ENCODE assay signal across 9 cellular contexts in genomic region chr1:202618387-202619022, GRCh38.
DNase-seq lines count a peak whose midpoint lies in the region; ATAC-seq, FAIRE-seq and TF ChIP-seq lines count a peak whose summit lies in the region.
"Had no signal": no experiment of that assay in that cellular context is flagged by ENCODE, and none has a peak within 500 bp of the region (broad histone marks: within the 10 kb centered on the region; RNA-seq: fewer than 3 reads in every experiment).

No MANE protein-coding gene starts in this region.

- dilution Hi-C loops in endothelial cell of umbilical vein (cut with MboI; ENCODE audit: extremely low pct_ligation_motif_present, low sequenced_read_pairs), result no loop called here

- CTCF ChIA-PET in endothelial cell of umbilical vein (lab: Charles Lee), result interaction anchor here (0.8 to 1.4 kb wide), 2 partner anchors 101 to 154 kb away, joined by 4 read pairs; no protein-coding TSS in a partner anchor
- CTCF ChIA-PET in A673 (lab: Charles Lee), result no interaction called here

- ATAC-seq in activated naive CD8-positive, alpha-beta T cell treated with anti-CD3 and anti-CD28 coated beads, Interleukin-2, amount 10 ng/mL, durations not matched to agents 7 days and 5 days (ENCODE audit: low read depth), result no peak
- ATAC-seq in thoracic aorta (ENCODE audit: insufficient number of reproducible peaks, low FRiP score, low read depth), result no peak

- no peak overlapping the region for H3K4me2 ChIP-seq in endothelial cell of umbilical vein (ENCODE audit: insufficient read depth, low read length)
- H3K4me2 ChIP-seq: hepatocyte had no signal

- no peaks in the 10 kb centered on the region for H3K36me3 ChIP-seq in endothelial cell of umbilical vein (ENCODE audit: control insufficient read depth in 2 of 2, extremely low read depth in 1 of 2, insufficient read depth in 2 of 2, low read length in 2 of 2)
- H3K36me3 ChIP-seq in thoracic aorta, result no peaks in the 10 kb centered on the region
- no peaks in the 10 kb centered on the region for H3K36me3 ChIP-seq in A673 (ENCODE audit: insufficient read depth, low read length, poor library complexity, severe bottlenecking)
- no peaks in the 10 kb centered on the region for H3K36me3 ChIP-seq in vagina

- POLR2A ChIA-PET in activated naive CD8-positive, alpha-beta T cell treated with anti-CD3 and anti-CD28 coated beads, Interleukin-2, amount 10 ng/mL, durations not matched to agents 7 days and 5 days (lab: Charles Lee), result no interaction called here
- POLR2A ChIA-PET in endothelial cell of umbilical vein (lab: Charles Lee) (no interaction called here), A673 (lab: Charles Lee; ENCODE audit: low non-redundant PET) (no interaction called here)

- no peaks in the 10 kb centered on the region for H3K9me3 Mint-ChIP-seq in activated naive CD8-positive, alpha-beta T cell treated with anti-CD3 and anti-CD28 coated beads, Interleukin-2, amount 10 ng/mL, durations not matched to agents 7 days and 5 days
- H3K9me3 Mint-ChIP-seq in activated naive CD8-positive, alpha-beta T cell treated with anti-CD3 and anti-CD28 coated beads for 36 hours, result no peaks in the 10 kb centered on the region

- TF ChIP-seq POLR2A in endothelial cell of umbilical vein (IDR thresholded peaks at IDR 0.05; ENCODE audit: low read depth, low read length), result no peak
- no peak for TF ChIP-seq POLR2A in vagina (IDR thresholded peaks at IDR 0.05)

- H3K9me1 ChIP-seq in endothelial cell of umbilical vein (replicated peaks; ENCODE audit: control insufficient read depth, extremely low read depth, insufficient read depth, low read length), result no peaks in the 10 kb centered on the region

- peaks cover 28% of the 10 kb centered on the region for H3K4me1 Mint-ChIP-seq in activated naive CD8-positive, alpha-beta T cell treated with anti-CD3 and anti-CD28 coated beads, Interleukin-2, amount 10 ng/mL, durations not matched to agents 7 days and 5 days
- peaks cover 27% of the 10 kb centered on the region for H3K4me1 Mint-ChIP-seq in activated naive CD8-positive, alpha-beta T cell treated with anti-CD3 and anti-CD28 coated beads for 36 hours

- peaks cover 17% of the 10 kb centered on the region for H3K4me1 ChIP-seq in endothelial cell of umbilical vein (ENCODE audit: control insufficient read depth, extremely low read depth, insufficient read depth, low read length)
- H3K4me1 ChIP-seq in thoracic aorta (ENCODE audit: control insufficient read depth in 1 of 2, low read depth in 2 of 2), result peaks cover 30 to 67% of the 10 kb centered on the region in 2 donors
- H3K4me1 ChIP-seq in A673 (ENCODE audit: insufficient read depth, low read length, poor library complexity, severe bottlenecking), result peaks cover 49% of the 10 kb centered on the region
- H3K4me1 ChIP-seq in vagina, result peaks cover 23% of the 10 kb centered on the region

- FAIRE-seq in endothelial cell of umbilical vein (lab: Jason Lieb, UNC), result no peak

- no peak overlapping the region for H3K9ac ChIP-seq in endothelial cell of umbilical vein (replicated peaks; ENCODE audit: extremely low read depth, insufficient read depth, low read length)

- no peak overlapping the region for H3K4me3 ChIP-seq in endothelial cell of umbilical vein (replicated peaks in 1 of 3; ENCODE audit: insufficient read depth in 1 of 3, low read depth in 1 of 3, low read length in 3 of 3)
- H3K4me3 ChIP-seq in thoracic aorta, result no peak overlapping the region
- H3K4me3 ChIP-seq in A673 (ENCODE audit: low read depth, low read length, poor library complexity, severe bottlenecking), result no peak overlapping the region
- H3K4me3 ChIP-seq in vagina, result no peak overlapping the region
- H3K4me3 ChIP-seq: hepatocyte had no signal

- intact Hi-C loops in endothelial cell of umbilical vein (cut with micrococcal nuclease) (no loop called here), A673 (cut with micrococcal nuclease; ENCODE audit: unreplicated experiment) (loop anchor here (5.0 kb wide), 1 partner anchor 276 kb away; the partner anchor contains the start of gene UBE2T), vagina (cut with DNase I) (no loop called here)

- no peaks in the 10 kb centered on the region for H3K79me2 ChIP-seq in endothelial cell of umbilical vein (ENCODE audit: control insufficient read depth, insufficient read depth, low read length)
- H3K79me2 ChIP-seq: hepatocyte had no signal

- no peaks in the 10 kb centered on the region for H3K36me3 Mint-ChIP-seq in activated naive CD8-positive, alpha-beta T cell treated with anti-CD3 and anti-CD28 coated beads, Interleukin-2, amount 10 ng/mL, durations not matched to agents 7 days and 5 days
- no peaks in the 10 kb centered on the region for H3K36me3 Mint-ChIP-seq in activated naive CD8-positive, alpha-beta T cell treated with anti-CD3 and anti-CD28 coated beads for 36 hours

- H3K9me3 ChIP-seq in endothelial cell of umbilical vein (replicated peaks; ENCODE audit: control insufficient read depth, insufficient read depth, low read length) (no peaks in the 10 kb centered on the region), thoracic aorta (no peaks in the 10 kb centered on the region), A673 (ENCODE audit: low read depth, low read length, poor library complexity, severe bottlenecking) (no peaks in the 10 kb centered on the region), vagina (no peaks in the 10 kb centered on the region)

- BruUV-seq in endothelial cell of umbilical vein (replicated peaks; lab: Mats Ljungman, UMichigan) (no TSS peak), A673 (replicated peaks; lab: Mats Ljungman, UMichigan) (no TSS peak)

- no peak overlapping the region for H3K4me3 Mint-ChIP-seq in activated naive CD8-positive, alpha-beta T cell treated with anti-CD3 and anti-CD28 coated beads, Interleukin-2, amount 10 ng/mL, durations not matched to agents 7 days and 5 days
- no peak overlapping the region for H3K4me3 Mint-ChIP-seq in activated naive CD8-positive, alpha-beta T cell treated with anti-CD3 and anti-CD28 coated beads for 36 hours

- no peaks in the 10 kb centered on the region for H3K27me3 ChIP-seq in endothelial cell of umbilical vein (ENCODE audit: control insufficient read depth in 2 of 2, insufficient read depth in 2 of 2, low read length in 2 of 2)
- H3K27me3 ChIP-seq in thoracic aorta (replicated peaks; ENCODE audit: insufficient read depth), result no peaks in the 10 kb centered on the region
- H3K27me3 ChIP-seq in A673 (replicated peaks; ENCODE audit: insufficient read depth, low read depth, low read length, poor library complexity), result no peaks in the 10 kb centered on the region
- no peaks in the 10 kb centered on the region for H3K27me3 ChIP-seq in vagina
- H3K27me3 ChIP-seq: hepatocyte had no signal

- H3K27ac Mint-ChIP-seq in activated naive CD8-positive, alpha-beta T cell treated with anti-CD3 and anti-CD28 coated beads, Interleukin-2, amount 10 ng/mL, durations not matched to agents 7 days and 5 days, result no peak overlapping the region
- no peak overlapping the region for H3K27ac Mint-ChIP-seq in activated naive CD8-positive, alpha-beta T cell treated with anti-CD3 and anti-CD28 coated beads for 36 hours

- H4K20me1 ChIP-seq in endothelial cell of umbilical vein (replicated peaks; ENCODE audit: control insufficient read depth, extremely low read depth, insufficient read depth, low read length), result no peaks in the 10 kb centered on the region

- DNase-seq in activated naive CD8-positive, alpha-beta T cell treated with anti-CD3 and anti-CD28 coated beads, Interleukin-2, amount 10 ng/mL, durations not matched to agents 7 days and 5 days, result peak; percentile 20
- no peak for DNase-seq in activated naive CD8-positive, alpha-beta T cell treated with anti-CD3 and anti-CD28 coated beads for 36 hours
- DNase-seq in HT1080 (ENCODE audit: low read depth) (peak; percentile 83), endothelial cell of umbilical vein (ENCODE audit: low read depth, low spot score) (no peak), thoracic aorta (ENCODE audit: low spot score) (no peak), A673 (ENCODE audit: low spot score) (no peak), vagina (ENCODE audit: extremely low spot score in 2 of 2) (no peak), amygdala (lab: John Stamatoyannopoulos, UW) (no peak)

- H2AFZ ChIP-seq in endothelial cell of umbilical vein (ENCODE audit: low read depth, low read length), result no peak overlapping the region
- H2AFZ ChIP-seq: hepatocyte had no signal

- H3K27ac ChIP-seq in endothelial cell of umbilical vein (ENCODE audit: insufficient read depth, low read depth, low read length), result no peak overlapping the region
- H3K27ac ChIP-seq in thoracic aorta, result peak overlapping the region; percentile 18 to 51
- no peak overlapping the region for H3K27ac ChIP-seq in A673 (ENCODE audit: low read depth, low read length, poor library complexity, severe bottlenecking)
- no peak overlapping the region for H3K27ac ChIP-seq in vagina
- H3K27ac ChIP-seq: hepatocyte had no signal

- TF ChIP-seq CTCF in endothelial cell of umbilical vein (IDR thresholded peaks at IDR 0.05; ENCODE audit: extremely low read depth in 1 of 2, insufficient read depth in 1 of 2, low read depth in 1 of 2, low read length in 2 of 2), result no peak
- TF ChIP-seq CTCF in thoracic aorta (IDR thresholded peaks at IDR 0.05), result no peak
- no peak for TF ChIP-seq CTCF in A673 (conservative IDR thresholded peaks at IDR 0.05; ENCODE audit: low read depth, low read length)
- no peak for TF ChIP-seq CTCF in vagina (IDR thresholded peaks at IDR 0.05)

- H3K27me3 Mint-ChIP-seq in activated naive CD8-positive, alpha-beta T cell treated with anti-CD3 and anti-CD28 coated beads, Interleukin-2, amount 10 ng/mL, durations not matched to agents 7 days and 5 days, result peaks cover 33% of the 10 kb centered on the region
- H3K27me3 Mint-ChIP-seq in activated naive CD8-positive, alpha-beta T cell treated with anti-CD3 and anti-CD28 coated beads for 36 hours, result peaks cover 25% of the 10 kb centered on the region

TF ChIP-seq in endothelial cell of umbilical vein, 7 proteins besides CTCF, POLR2A, EP300 and RAD21:
- TF ChIP-seq EZH2 (IDR thresholded peaks at IDR 0.05; ENCODE audit: borderline replicate concordance, low read depth, low read length, severe bottlenecking), result no peak
- TF ChIP-seq FOS (IDR thresholded peaks at IDR 0.05; ENCODE audit: borderline replicate concordance, insufficient read depth, low read length), result peak; percentile 31
- TF ChIP-seq MAX (IDR thresholded peaks at IDR 0.05; ENCODE audit: insufficient read depth, insufficient read length), result no peak

Comparison
In these comparisons a context has a peak if more than half of its experiments do, and no peak if none do; other contexts are left out.
1. DNase-seq: peak in activated naive CD8-positive, alpha-beta T cell treated with anti-CD3 and anti-CD28 coated beads, Interleukin-2, amount 10 ng/mL, durations not matched to agents 7 days and 5 days (single experiment) and HT1080 (single experiment); none in activated naive CD8-positive, alpha-beta T cell treated with anti-CD3 and anti-CD28 coated beads for 36 hours (single experiment), endothelial cell of umbilical vein (single experiment), thoracic aorta (single experiment), A673 (single experiment), vagina (0 of 2) and amygdala (0 of 56).
2. H3K27ac ChIP-seq: peak in thoracic aorta (2 of 2); none in endothelial cell of umbilical vein (single experiment), A673 (single experiment) and vagina (single experiment).